Comparison of ENCODE assay signal across 1 cellular context in genomic region chr11:9397746-9398680, GRCh38.
TF ChIP-seq lines count a peak whose summit lies in the region.

No MANE protein-coding gene starts in this region.

TF ChIP-seq in HEK293, 187 proteins besides CTCF, POLR2A, EP300 and RAD21 (continued from another document):
- 0 out of 2 replicates have a peak, but pooled peaks have one; percentile 57 for TF ChIP-seq BCL6B (tag by site-specific recombination; IDR thresholded peaks at IDR 0.05)
- TF ChIP-seq ZNF133 (tag by site-specific recombination; IDR thresholded peaks at IDR 0.05), result no peak
- TF ChIP-seq ZNF146 (tag by site-specific recombination; IDR thresholded peaks at IDR 0.05), result no peak
- TF ChIP-seq ZFP41 (tag by site-specific recombination; IDR thresholded peaks at IDR 0.05; ENCODE audit: borderline replicate concordance), result no peak
- TF ChIP-seq ZNF394 (tag by site-specific recombination; IDR thresholded peaks at IDR 0.05; ENCODE audit: borderline replicate concordance), result no peak
